9 cellular contexts compared by ENCODE assay signal in genomic region chr7:100372256-100372655, GRCh38. TPM values are rescaled to one million over a fixed set of nuclear protein-coding genes. Genes with fewer than 3 reads are reported as not detected.
DNase-seq lines count a peak whose midpoint lies in the region; ATAC-seq and TF ChIP-seq lines count a peak whose summit lies in the region.
"Had no signal": no experiment of that assay in that cellular context is flagged by ENCODE, and none has a peak within 500 bp of the region (broad histone marks: within the 10 kb centered on the region; RNA-seq: fewer than 3 reads in every experiment).

No MANE protein-coding gene starts in this region.

- H3K27ac Mint-ChIP-seq in CD14-positive monocyte (peak overlapping the region; percentile 99 to 100 (median 99)), naive B cell (peak overlapping the region; percentile 20 to 99 (median 82))

- H3K9me3 Mint-ChIP-seq in CD14-positive monocyte (no peaks in the 10 kb centered on the region), naive B cell (no peaks in the 10 kb centered on the region)

- H3K36me3 Mint-ChIP-seq in CD14-positive monocyte (peaks cover 25 to 31% of the 10 kb centered on the region in 2 donors), naive B cell (no peaks in the 10 kb centered on the region)

- TF ChIP-seq CTCF in CD14-positive monocyte (IDR thresholded peaks at IDR 0.05) (no peak), coronary artery (IDR thresholded peaks at IDR 0.05) (no peak)

- intact Hi-C loops in CD14-positive monocyte (cut with micrococcal nuclease) = no loop called here

- ATAC-seq in naive B cell (ENCODE audit: low read depth in 2 of 2) (no peak), GM21786 (IDR thresholded peaks at IDR 0.05; ENCODE audit: unreplicated experiment) (no peak)

- peaks cover 88% of the 10 kb centered on the region for H3K4me1 Mint-ChIP-seq in CD14-positive monocyte
- H3K4me1 Mint-ChIP-seq in naive B cell = peaks cover 56 to 73% (median 62%) of the 10 kb centered on the region in 3 donors

- H3K4me3 ChIP-seq in coronary artery = no peak overlapping the region

- peak; percentile 91 for DNase-seq in CD14-positive monocyte (ENCODE audit: low spot score)
- peak; percentile 92 for DNase-seq in NOMO-1 treated with dmso at 0.1 percent for 144 hours (lab: John Stamatoyannopoulos, UW; ENCODE audit: unreplicated experiment)
- peak; percentile 40 for DNase-seq in dermis blood vessel endothelial cell
- DNase-seq in naive B cell = no peak
- no peak for DNase-seq in G401 (ENCODE audit: low spot score)
- DNase-seq in activated gamma-delta T cell (lab: John Stamatoyannopoulos, UW) = no peak
- DNase-seq in coronary artery (ENCODE audit: low spot score) = no peak
- DNase-seq: activated CD4-positive, alpha-beta T cell treated with anti-CD3 and anti-CD28 coated beads, Interleukin-2, amount 50 U/mL, for 1 hour had no signal

- peak overlapping the region in 1 of 2 donors; percentile 78 for H3K27ac ChIP-seq in coronary artery

- in situ Hi-C loops in G401 (cut with HindIII; ENCODE audit: low sequenced_read_pairs) = no loop called here

- H3K4me3 Mint-ChIP-seq in CD14-positive monocyte (peak overlapping the region; percentile 96 to 98), naive B cell (peak overlapping the region in 1 of 8 donors; percentile 15)

- H3K27me3 Mint-ChIP-seq in CD14-positive monocyte (ENCODE audit: low read depth in 3 of 3) (peaks cover 0 to 4% (median 0%) of the 10 kb centered on the region in 3 donors), naive B cell (no peaks in the 10 kb centered on the region)

RNA-seq across cellular contexts. Expression of gene PILRA, which starts 1.0 kb away (rescaled TPM):
- polyA plus RNA-seq in CD14-positive monocyte (100 to 1,000 TPM; 364 to 491 TPM), naive B cell (ENCODE audit: low read depth in 6 of 6) (1 to 10 TPM in 1 of 6 donors, under 1 TPM in 4, not detected in 1; 0.53 to 1.8 (median 0.53) TPM)
- total RNA-seq in dermis blood vessel endothelial cell = 0.68 TPM in 1 of 2 replicates, not detected in the other
- 1.6 TPM in 1 of 2 replicates, not detected in the other for total RNA-seq in G401 (2014; rRNA removed; shearing (Covaris generic))

RNA-seq across cellular contexts. Expression of gene PILRB, which starts 14.3 kb away (rescaled TPM):
- polyA plus RNA-seq in CD14-positive monocyte (1 to 10 TPM; 1.7 to 2.2 TPM), naive B cell (ENCODE audit: low read depth in 6 of 6) (10 to 100 TPM in 2 of 6 donors, 1 to 10 TPM in 4; 3.5 to 28.7 (median 7.0) TPM)
- total RNA-seq in dermis blood vessel endothelial cell = 11.6 and 17.0 TPM in 2 replicates
- total RNA-seq in G401 (2014; rRNA removed; shearing (Covaris generic)) = 14.7 and 21.5 TPM in 2 replicates

RNA-seq across cellular contexts. Expression of gene ZCWPW1, which starts 56.2 kb away (rescaled TPM):
- polyA plus RNA-seq in CD14-positive monocyte (1 to 10 TPM in 1 of 2 donors, under 1 TPM in 1; 0.60 to 1.2 TPM), naive B cell (ENCODE audit: low read depth in 6 of 6) (10 to 100 TPM in 5 of 6 donors, 1 to 10 TPM in 1; 9.4 to 24.9 (median 13.3) TPM)
- 0.51 and 0.98 TPM in 2 replicates for total RNA-seq in dermis blood vessel endothelial cell
- 0.54 and 0.62 TPM in 2 replicates for total RNA-seq in G401 (2014; rRNA removed; shearing (Covaris generic))

RNA-seq across cellular contexts. Expression of gene MEPCE, which starts 57.4 kb away (rescaled TPM):
- polyA plus RNA-seq in CD14-positive monocyte (1 to 10 TPM; 2.9 to 3.3 TPM), naive B cell (ENCODE audit: low read depth in 6 of 6) (10 to 100 TPM; 10.9 to 24.6 (median 19.5) TPM)
- 54.3 and 56.5 TPM in 2 replicates for total RNA-seq in dermis blood vessel endothelial cell
- total RNA-seq in G401 (2014; rRNA removed; shearing (Covaris generic)) = 42.5 and 57.7 TPM in 2 replicates

Comparison
In these comparisons a context has a peak if more than half of its experiments do, and no peak if none do; other contexts are left out.
1. DNase-seq: peak in CD14-positive monocyte (single experiment), NOMO-1 treated with dmso at 0.1 percent for 144 hours (single experiment) and dermis blood vessel endothelial cell (single experiment); none in naive B cell (single experiment), G401 (single experiment), activated gamma-delta T cell (single experiment) and coronary artery (single experiment).